In genomic region chrY:6935497-6935896, GRCh38 we compare ENCODE assay signal across 4 cellular contexts. TPM values are rescaled to one million over a fixed set of nuclear protein-coding genes. Genes with fewer than 3 reads are reported as not detected.
"Had no signal": no experiment of that assay in that cellular context is flagged by ENCODE, and none has a peak within 500 bp of the region (broad histone marks: within the 10 kb centered on the region; RNA-seq: fewer than 3 reads in every experiment).

No MANE protein-coding gene starts in this region.

- ATAC-seq: GM12878 had no signal

- DNase-seq: GDM1, GF-D8 had no signal

RNA-seq across cellular contexts. Expression of gene AMELY, which starts 23.9 kb away (rescaled TPM):
- total RNA-seq: G401, GM12878 had no signal

RNA-seq across cellular contexts. Expression of gene TBL1Y, which starts 25.0 kb away (rescaled TPM):
- total RNA-seq: G401, GM12878 had no signal
